In the genomic region with DNA sequence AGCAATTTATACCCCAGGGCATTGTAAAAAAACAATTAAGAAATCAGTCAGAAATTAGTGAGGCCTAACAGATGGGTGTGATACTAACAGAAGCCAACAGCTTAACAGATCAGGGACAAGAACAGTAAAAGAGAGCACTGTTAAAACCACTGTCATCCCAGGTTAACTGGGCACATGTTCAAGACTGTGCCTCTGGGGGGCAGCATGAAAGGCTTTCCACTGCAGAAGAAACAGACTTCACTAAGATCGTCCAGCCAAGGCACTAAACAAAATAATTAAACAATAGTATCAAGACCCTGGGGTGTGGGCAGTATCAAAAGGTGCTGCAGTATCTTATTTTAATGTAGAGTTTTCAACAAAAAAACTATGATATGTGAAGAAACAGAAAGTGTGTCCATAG, we compare ENCODE assay signal across 15 cellular contexts. TPM values are rescaled to one million over a fixed set of nuclear protein-coding genes. Genes with fewer than 3 reads are reported as not detected.
DNase-seq lines count a peak whose midpoint lies in the region; ATAC-seq, FAIRE-seq and TF ChIP-seq lines count a peak whose summit lies in the region.
"Had no signal": no experiment of that assay in that cellular context is flagged by ENCODE, and none has a peak within 500 bp of the region (broad histone marks: within the 10 kb centered on the region; RNA-seq: fewer than 3 reads in every experiment).

No MANE protein-coding gene starts in this region.

- H3K9me2 ChIP-seq in MM.1S (replicated peaks; ENCODE audit: insufficient read depth, low read length): no peaks in the 10 kb centered on the region

- H3K4me2 ChIP-seq in MM.1S (ENCODE audit: low read depth, low read length): no peak overlapping the region

- peak; percentile 34 for TF ChIP-seq CTCF in MM.1S (IDR thresholded peaks at IDR 0.05; ENCODE audit: low read length)
- TF ChIP-seq CTCF in bronchial epithelial cell (IDR thresholded peaks at IDR 0.05; ENCODE audit: insufficient read depth, low read length, severe bottlenecking): peak; percentile 15

- DNase-seq in DMS 273 (lab: John Stamatoyannopoulos, UW; ENCODE audit: unreplicated experiment) (peak; percentile 10), DMS 273 treated with DMSO at 0.1 percent for 48 hours (lab: John Stamatoyannopoulos, UW) (no peak), MM.1S (no peak), bronchial epithelial cell (ENCODE audit: low read depth) (no peak), renal cortical epithelial cell (ENCODE audit: low read depth) (peak; percentile 7), C1 segment of cervical spinal cord (lab: John Stamatoyannopoulos, UW) (no peak), GOT3 (lab: John Stamatoyannopoulos, UW) (no peak)
- DNase-seq: 8988T; activated CD8-positive, alpha-beta T cell treated with anti-CD3 and anti-CD28 coated beads for 36 hours; activated effector memory CD4-positive, alpha-beta T cell treated with anti-CD3 and anti-CD28 coated beads, Interleukin-2, amount 50 U/mL, for 16 hours; DMS153; KG1; NCI-H345; transverse colon had no signal

- no peak overlapping the region for H3K27ac ChIP-seq in MM.1S (ENCODE audit: low read length)
- H3K27ac ChIP-seq: transverse colon had no signal

- H3K4me3 ChIP-seq in MM.1S (ENCODE audit: low read length) (no peak overlapping the region), bronchial epithelial cell (ENCODE audit: low read depth, low read length) (no peak overlapping the region)
- H3K4me3 ChIP-seq: transverse colon had no signal

- no peaks in the 10 kb centered on the region for H3K4me1 ChIP-seq in MM.1S (ENCODE audit: low read length)
- H3K4me1 ChIP-seq: transverse colon had no signal

- H4K20me1 ChIP-seq in MM.1S (ENCODE audit: insufficient read depth, low read length): no peaks in the 10 kb centered on the region

- H3K9me3 ChIP-seq in MM.1S (replicated peaks; ENCODE audit: insufficient read depth, low read length): no peaks in the 10 kb centered on the region

- H3K36me3 ChIP-seq in MM.1S (replicated peaks; ENCODE audit: insufficient read depth, low read length): no peaks in the 10 kb centered on the region
- no peaks in the 10 kb centered on the region for H3K36me3 ChIP-seq in bronchial epithelial cell (ENCODE audit: control insufficient read depth, insufficient read depth, low read length)
- H3K36me3 ChIP-seq: transverse colon had no signal

- no peaks in the 10 kb centered on the region for H3K79me2 ChIP-seq in MM.1S (ENCODE audit: low read length)

- ATAC-seq in GM21737 (IDR thresholded peaks at IDR 0.05; ENCODE audit: unreplicated experiment): no peak
- ATAC-seq: activated CD8-positive, alpha-beta T cell treated with anti-CD3 and anti-CD28 coated beads for 36 hours had no signal

- H2AFZ ChIP-seq in MM.1S (ENCODE audit: low read length): no peak overlapping the region

- H3K9ac ChIP-seq in MM.1S (ENCODE audit: low read length): no peak overlapping the region

- H3F3A ChIP-seq in MM.1S (ENCODE audit: insufficient read depth, low read length): no peaks in the 10 kb centered on the region

- no peaks in the 10 kb centered on the region for H3K27me3 ChIP-seq in MM.1S (replicated peaks; ENCODE audit: insufficient read depth, low read length)
- H3K27me3 ChIP-seq in bronchial epithelial cell (ENCODE audit: control insufficient read depth, insufficient read depth, low read length): no peaks in the 10 kb centered on the region
- H3K27me3 ChIP-seq: transverse colon had no signal

- FAIRE-seq in bronchial epithelial cell (lab: Jason Lieb, UNC): no peak

RNA-seq across cellular contexts. Expression of a gene that starts 43.5 kb away (rescaled TPM):
- total RNA-seq in bronchial epithelial cell (26.1 and 49.0 TPM in 2 replicates), renal cortical epithelial cell (24.5 and 50.9 TPM in 2 replicates)
- total RNA-seq: activated CD8-positive, alpha-beta T cell treated with anti-CD3 and anti-CD28 coated beads for 36 hours had no signal

Comparison
In these comparisons a context has a peak if more than half of its experiments do, and no peak if none do; other contexts are left out.
1. DNase-seq: peak in DMS 273 (single experiment) and renal cortical epithelial cell (single experiment); none in DMS 273 treated with DMSO at 0.1 percent for 48 hours (single experiment), MM.1S (single experiment), bronchial epithelial cell (single experiment), C1 segment of cervical spinal cord (0 of 14) and GOT3 (single experiment).